Comparison of ENCODE assay signal across 9 cellular contexts in the genomic region with DNA sequence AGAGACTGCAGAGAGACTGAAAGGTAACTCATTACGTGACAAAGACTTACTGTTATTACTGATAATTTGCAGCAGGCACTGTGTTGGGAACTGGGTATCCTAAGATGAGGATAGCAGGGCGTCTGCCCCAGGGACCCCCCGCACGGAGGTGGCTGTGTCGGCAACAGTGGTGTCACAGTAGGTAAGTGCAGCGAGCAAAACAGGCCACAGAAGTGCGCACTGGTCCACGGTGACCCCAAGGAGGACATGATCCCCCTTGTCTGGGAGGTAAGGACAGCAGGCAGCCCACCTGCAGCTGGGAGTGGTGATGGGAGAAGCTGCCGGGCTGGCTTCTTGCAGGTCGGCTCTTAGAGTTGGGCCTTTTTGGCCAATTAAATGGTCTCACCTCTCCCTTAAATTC.
DNase-seq lines count a peak whose midpoint lies in the region; ATAC-seq lines count a peak whose summit lies in the region.
"Had no signal": no experiment of that assay in that cellular context is flagged by ENCODE, and none has a peak within 500 bp of the region (broad histone marks: within the 10 kb centered on the region; RNA-seq: fewer than 3 reads in every experiment).

No MANE protein-coding gene starts in this region.

- peaks cover 34% of the 10 kb centered on the region for H3K27me3 ChIP-seq in iPS-18a (ENCODE audit: control insufficient read depth, insufficient read depth, low read length)
- H3K27me3 ChIP-seq: thyroid gland had no signal

- H3K27ac Mint-ChIP-seq in activated CD4-positive, alpha-beta T cell treated with anti-CD3 and anti-CD28 coated beads, Interleukin-2, amount 10 ng/mL, durations not matched to agents 7 days and 5 days, result peak overlapping the region; percentile 79
- H3K27ac Mint-ChIP-seq in T-helper 17 cell, result peak overlapping the region; percentile 95

- no peak overlapping the region for H3K9ac ChIP-seq in iPS-18a (ENCODE audit: low read length)

- ATAC-seq in T-helper 17 cell (no peak), HG02610 (IDR thresholded peaks at IDR 0.05; ENCODE audit: unreplicated experiment) (no peak)

- H3K4me3 Mint-ChIP-seq in activated CD4-positive, alpha-beta T cell treated with anti-CD3 and anti-CD28 coated beads, Interleukin-2, amount 10 ng/mL, durations not matched to agents 7 days and 5 days, result peak overlapping the region; percentile 75
- peak overlapping the region; percentile 93 for H3K4me3 Mint-ChIP-seq in T-helper 17 cell

- H3K4me3 ChIP-seq in iPS-18a (ENCODE audit: low read length), result peak overlapping the region; percentile 38

- CTCF ChIA-PET in activated CD4-positive, alpha-beta T cell treated with anti-CD3 and anti-CD28 coated beads, Interleukin-2, amount 10 ng/mL, durations not matched to agents 7 days and 5 days (lab: Charles Lee), result interaction anchor here (1.0 to 2.5 kb wide), 5 partner anchors 10 to 86 kb away, joined by 3 to 6 read pairs (median 3); no protein-coding TSS in a partner anchor

- peak; percentile 6 for DNase-seq in activated CD4-positive, alpha-beta T cell treated with anti-CD3 and anti-CD28 coated beads, Interleukin-2, amount 10 ng/mL, durations not matched to agents 7 days and 5 days
- DNase-seq in activated CD4-positive, alpha-beta T cell treated with anti-CD3 and anti-CD28 coated beads for 4 hours, result no peak
- DNase-seq in T-helper 17 cell (no peak), SW480 (ENCODE audit: low spot score) (no peak), EL (no peak)
- peak; percentile 4 for DNase-seq in stimulated activated CD8-positive, alpha-beta memory T cell treated with anti-CD3 and anti-CD28 coated beads, Interleukin-15, amount 100 ng/mL, for 24 hours (ENCODE audit: low read depth)

- H3K27me3 Mint-ChIP-seq in activated CD4-positive, alpha-beta T cell treated with anti-CD3 and anti-CD28 coated beads, Interleukin-2, amount 10 ng/mL, durations not matched to agents 7 days and 5 days, result peaks cover 13% of the 10 kb centered on the region
- H3K27me3 Mint-ChIP-seq in T-helper 17 cell, result peaks cover 34% of the 10 kb centered on the region

- H3K4me1 Mint-ChIP-seq in activated CD4-positive, alpha-beta T cell treated with anti-CD3 and anti-CD28 coated beads, Interleukin-2, amount 10 ng/mL, durations not matched to agents 7 days and 5 days, result peaks cover 22% of the 10 kb centered on the region
- peaks cover 16% of the 10 kb centered on the region for H3K4me1 Mint-ChIP-seq in T-helper 17 cell

- no peaks in the 10 kb centered on the region for H3K36me3 Mint-ChIP-seq in activated CD4-positive, alpha-beta T cell treated with anti-CD3 and anti-CD28 coated beads, Interleukin-2, amount 10 ng/mL, durations not matched to agents 7 days and 5 days (ENCODE audit: low read depth)
- no peaks in the 10 kb centered on the region for H3K36me3 Mint-ChIP-seq in T-helper 17 cell (ENCODE audit: low read depth)

- H3K27ac ChIP-seq in iPS-18a (ENCODE audit: low read length), result no peak overlapping the region

- no peaks in the 10 kb centered on the region for H3K9me3 Mint-ChIP-seq in activated CD4-positive, alpha-beta T cell treated with anti-CD3 and anti-CD28 coated beads, Interleukin-2, amount 10 ng/mL, durations not matched to agents 7 days and 5 days

- peaks cover 4% of the 10 kb centered on the region for H3K4me1 ChIP-seq in iPS-18a (ENCODE audit: control insufficient read depth, low read depth, low read length)

- POLR2A ChIA-PET in activated CD4-positive, alpha-beta T cell treated with anti-CD3 and anti-CD28 coated beads, Interleukin-2, amount 10 ng/mL, durations not matched to agents 7 days and 5 days (lab: Charles Lee), result no interaction called here

- no peaks in the 10 kb centered on the region for H3K36me3 ChIP-seq in iPS-18a (ENCODE audit: control insufficient read depth, low read depth, low read length)
- H3K36me3 ChIP-seq: thyroid gland had no signal

- no peaks in the 10 kb centered on the region for H3K9me3 ChIP-seq in T-helper 17 cell (ENCODE audit: control insufficient read depth, low read length, poor library complexity, severe bottlenecking)
- no peaks in the 10 kb centered on the region for H3K9me3 ChIP-seq in iPS-18a (ENCODE audit: control insufficient read depth, low read depth, low read length)
- H3K9me3 ChIP-seq: thyroid gland had no signal

Comparison
In these comparisons a context has a peak if more than half of its experiments do, and no peak if none do; other contexts are left out.
1. DNase-seq: peak in activated CD4-positive, alpha-beta T cell treated with anti-CD3 and anti-CD28 coated beads, Interleukin-2, amount 10 ng/mL, durations not matched to agents 7 days and 5 days (single experiment) and stimulated activated CD8-positive, alpha-beta memory T cell treated with anti-CD3 and anti-CD28 coated beads, Interleukin-15, amount 100 ng/mL, for 24 hours (single experiment); none in activated CD4-positive, alpha-beta T cell treated with anti-CD3 and anti-CD28 coated beads for 4 hours (0 of 2), T-helper 17 cell (0 of 3), SW480 (single experiment) and EL (single experiment).